8 cellular contexts compared by ENCODE assay signal in genomic region chr9:136328622-136329041, GRCh38. TPM values are rescaled to one million over a fixed set of nuclear protein-coding genes. Genes with fewer than 3 reads are reported as not detected.
A peak's percentile ranks its signal among the peaks of the same experiment; 100 is the strongest.
DNase-seq lines count a peak whose midpoint lies in the region; ATAC-seq and TF ChIP-seq lines count a peak whose summit lies in the region.

No MANE protein-coding gene starts in this region.

- no peaks in the 10 kb centered on the region for H3K27me3 Mint-ChIP-seq in activated naive CD8-positive, alpha-beta T cell
- H3K27me3 Mint-ChIP-seq in natural killer cell treated with Interleukin-12 subunit alpha and Interleukin-12 subunit beta and Interleukin-15 and Interleukin-18, amount 100 ng/mL, for 72 hours = peaks cover 0 to 2% of the 10 kb centered on the region in 2 donors

- no peak overlapping the region for H3K27ac Mint-ChIP-seq in activated naive CD8-positive, alpha-beta T cell
- no peak overlapping the region for H3K27ac Mint-ChIP-seq in natural killer cell treated with Interleukin-12 subunit alpha and Interleukin-12 subunit beta and Interleukin-15 and Interleukin-18, amount 100 ng/mL, for 72 hours

- H3K27me3 ChIP-seq in HAP-1 (ENCODE audit: low read depth) (no peaks in the 10 kb centered on the region), right atrium auricular region (no peaks in the 10 kb centered on the region), smooth muscle cell (ENCODE audit: low read depth) (no peaks in the 10 kb centered on the region)

- 11% methylated on average over 14 of the region's 15 CpGs for WGBS in smooth muscle cell (ENCODE audit: low lambda C conversion rate)

- peak overlapping the region; percentile 59 for H3K9ac ChIP-seq in smooth muscle cell (ENCODE audit: low read depth)

- no peak overlapping the region for H2AFZ ChIP-seq in smooth muscle cell (ENCODE audit: low read depth)

- in situ Hi-C loops in HAP-1 (cut with MboI; ENCODE audit: low sequenced_read_pairs) = no loop called here

- no peaks in the 10 kb centered on the region for H3K36me3 Mint-ChIP-seq in activated naive CD8-positive, alpha-beta T cell
- no peaks in the 10 kb centered on the region for H3K36me3 Mint-ChIP-seq in natural killer cell treated with Interleukin-12 subunit alpha and Interleukin-12 subunit beta and Interleukin-15 and Interleukin-18, amount 100 ng/mL, for 72 hours

- ATAC-seq in HG02610 (IDR thresholded peaks at IDR 0.05; ENCODE audit: unreplicated experiment) = no peak
- no peak for ATAC-seq in natural killer cell treated with Interleukin-12 subunit alpha and Interleukin-12 subunit beta and Interleukin-15 and Interleukin-18, amount 100 ng/mL, for 72 hours

- H3K4me1 ChIP-seq in HAP-1 = peaks cover 9% of the 10 kb centered on the region
- peaks cover 0 to 61% of the 10 kb centered on the region in 2 donors for H3K4me1 ChIP-seq in right atrium auricular region
- H3K4me1 ChIP-seq in smooth muscle cell (ENCODE audit: low read depth) = peaks cover 27% of the 10 kb centered on the region

- H3K9me3 Mint-ChIP-seq in activated naive CD8-positive, alpha-beta T cell (ENCODE audit: low read depth) = no peaks in the 10 kb centered on the region
- no peaks in the 10 kb centered on the region for H3K9me3 Mint-ChIP-seq in natural killer cell treated with Interleukin-12 subunit alpha and Interleukin-12 subunit beta and Interleukin-15 and Interleukin-18, amount 100 ng/mL, for 72 hours

- H3K4me3 ChIP-seq in HAP-1 = peak overlapping the region; percentile 42
- peak overlapping the region; percentile 71 to 83 for H3K4me3 ChIP-seq in right atrium auricular region
- peak overlapping the region; percentile 60 for H3K4me3 ChIP-seq in smooth muscle cell

- TF ChIP-seq CTCF in right atrium auricular region (IDR thresholded peaks at IDR 0.05) (no peak), smooth muscle cell (IDR thresholded peaks at IDR 0.05; ENCODE audit: borderline replicate concordance, insufficient read depth, poor library complexity, severe bottlenecking) (no peak)

- peaks cover 3% of the 10 kb centered on the region for H3K4me1 Mint-ChIP-seq in activated naive CD8-positive, alpha-beta T cell (ENCODE audit: low read depth)
- peaks cover 0 to 3% of the 10 kb centered on the region in 2 donors for H3K4me1 Mint-ChIP-seq in natural killer cell treated with Interleukin-12 subunit alpha and Interleukin-12 subunit beta and Interleukin-15 and Interleukin-18, amount 100 ng/mL, for 72 hours (ENCODE audit: low read depth in 2 of 2)

- H3K4me2 ChIP-seq in smooth muscle cell = peak overlapping the region; percentile 96

- H3K27ac ChIP-seq in right atrium auricular region (peak overlapping the region; percentile 88 to 97), smooth muscle cell (ENCODE audit: low read depth) (peak overlapping the region; percentile 80)

- H3K36me3 ChIP-seq in HAP-1 (replicated peaks) = no peaks in the 10 kb centered on the region
- no peaks in the 10 kb centered on the region for H3K36me3 ChIP-seq in right atrium auricular region
- H3K36me3 ChIP-seq in smooth muscle cell (ENCODE audit: low read depth) = no peaks in the 10 kb centered on the region

- DNase-seq in HAP-1 (ENCODE audit: low spot score in 2 of 2) (peak in 1 of 2 experiments; percentile 62), right atrium auricular region (ENCODE audit: low spot score) (no peak), smooth muscle cell (lab: John Stamatoyannopoulos, UW; ENCODE audit: unreplicated experiment) (peak; percentile 41), NCI-H446 treated with DMSO at 0.1 percent for 48 hours (lab: John Stamatoyannopoulos, UW) (no peak), T-helper 9 cell (no peak)
- DNase-seq in natural killer cell treated with Interleukin-12 subunit alpha and Interleukin-12 subunit beta and Interleukin-15 and Interleukin-18, amount 100 ng/mL, for 72 hours (ENCODE audit: low spot score) = no peak

- H3F3A ChIP-seq in smooth muscle cell (ENCODE audit: low read depth) = peaks cover 6% of the 10 kb centered on the region

- peaks cover 54% of the 10 kb centered on the region for H3K79me2 ChIP-seq in smooth muscle cell (ENCODE audit: low read depth)

- H3K4me3 Mint-ChIP-seq in activated naive CD8-positive, alpha-beta T cell = peak overlapping the region; percentile 80
- no peak overlapping the region for H3K4me3 Mint-ChIP-seq in natural killer cell treated with Interleukin-12 subunit alpha and Interleukin-12 subunit beta and Interleukin-15 and Interleukin-18, amount 100 ng/mL, for 72 hours

- H3K9me3 ChIP-seq in HAP-1 (no peaks in the 10 kb centered on the region), right atrium auricular region (no peaks in the 10 kb centered on the region), smooth muscle cell (replicated peaks; ENCODE audit: low read depth) (no peaks in the 10 kb centered on the region)

- peaks cover 58% of the 10 kb centered on the region for H4K20me1 ChIP-seq in smooth muscle cell (ENCODE audit: low read depth)

RNA-seq across cellular contexts. Expression of gene GPSM1, which starts 1.3 kb away (rescaled TPM):
- 10 to 100 TPM; 39.4 to 44.5 TPM for total RNA-seq in right atrium auricular region
- total RNA-seq in smooth muscle cell = 17.1 and 21.1 TPM in 2 replicates
- 42.8 and 45.9 TPM in 2 replicates for polyA plus RNA-seq in smooth muscle cell
- total RNA-seq in natural killer cell treated with Interleukin-12 subunit alpha and Interleukin-12 subunit beta and Interleukin-15 and Interleukin-18, amount 100 ng/mL, for 72 hours = 1 to 10 TPM; 1.7 to 2.3 TPM

RNA-seq across cellular contexts. Expression of gene CCDC187, which starts 24.7 kb away (rescaled TPM):
- total RNA-seq in right atrium auricular region (not detected), smooth muscle cell (not detected in 2 replicates)
- polyA plus RNA-seq in smooth muscle cell = 0.10 TPM in 1 of 2 replicates, not detected in the other
- total RNA-seq in natural killer cell treated with Interleukin-12 subunit alpha and Interleukin-12 subunit beta and Interleukin-15 and Interleukin-18, amount 100 ng/mL, for 72 hours = not detected

RNA-seq across cellular contexts. Expression of gene DNLZ, which starts 34.9 kb away (rescaled TPM):
- total RNA-seq in right atrium auricular region = 10 to 100 TPM; 15.4 to 36.6 TPM
- total RNA-seq in smooth muscle cell = 9.5 and 19.0 TPM in 2 replicates
- 31.5 and 41.5 TPM in 2 replicates for polyA plus RNA-seq in smooth muscle cell
- total RNA-seq in natural killer cell treated with Interleukin-12 subunit alpha and Interleukin-12 subunit beta and Interleukin-15 and Interleukin-18, amount 100 ng/mL, for 72 hours = 10 to 100 TPM; 30.0 to 41.2 TPM

RNA-seq across cellular contexts. Expression of gene CARD9, which starts 44.8 kb away (rescaled TPM):
- total RNA-seq in right atrium auricular region (1 to 10 TPM in 1 of 2 donors, under 1 TPM in 1; 0.15 to 1.1 TPM), smooth muscle cell (0.94 and 1.2 TPM in 2 replicates)
- 1.9 and 3.0 TPM in 2 replicates for polyA plus RNA-seq in smooth muscle cell
- 1 to 10 TPM; 2.8 to 9.4 TPM for total RNA-seq in natural killer cell treated with Interleukin-12 subunit alpha and Interleukin-12 subunit beta and Interleukin-15 and Interleukin-18, amount 100 ng/mL, for 72 hours
